In the genomic region with DNA sequence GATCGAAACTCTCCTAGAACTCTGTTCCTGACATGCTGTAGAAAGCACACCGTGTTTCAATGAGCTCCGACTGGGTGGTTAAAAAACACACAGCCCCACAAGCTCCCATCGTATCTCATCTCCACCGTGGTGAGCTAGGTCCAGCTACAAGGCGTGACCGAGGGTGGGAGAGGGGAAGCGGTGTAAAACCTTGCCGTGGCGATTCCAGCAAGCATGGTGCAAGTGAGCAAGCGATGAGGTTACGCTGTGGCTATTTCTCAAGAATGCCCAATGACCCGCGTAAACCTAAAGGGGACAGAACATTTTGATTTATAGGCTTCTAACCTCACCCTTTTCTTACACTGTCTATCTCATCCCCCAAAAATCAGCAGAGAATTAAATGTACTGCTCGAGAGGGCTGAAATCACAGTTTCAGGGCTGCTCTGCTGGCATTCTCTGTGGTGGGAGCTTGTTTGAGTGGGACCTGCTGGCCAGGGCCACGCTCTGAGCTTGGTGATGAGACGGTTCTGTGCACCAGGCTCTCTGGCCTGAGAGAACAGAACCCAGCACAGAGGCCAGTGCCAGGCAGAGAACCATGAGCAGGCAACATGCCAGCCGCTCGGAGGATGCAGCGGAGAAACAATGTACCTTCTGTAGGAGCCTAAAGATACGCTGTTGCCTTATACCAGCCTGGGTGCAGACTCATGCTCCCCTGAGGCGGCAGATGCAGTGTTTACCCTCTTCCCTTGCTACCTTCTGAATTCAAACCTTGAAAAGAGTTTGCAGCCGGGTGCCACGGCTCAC, we compare ENCODE assay signal across 15 cellular contexts. TPM values are rescaled to one million over a fixed set of nuclear protein-coding genes. Genes with fewer than 3 reads are reported as not detected.
DNase-seq lines count a peak whose midpoint lies in the region; ATAC-seq and TF ChIP-seq lines count a peak whose summit lies in the region.
"Had no signal": no experiment of that assay in that cellular context is flagged by ENCODE, and none has a peak within 500 bp of the region (broad histone marks: within the 10 kb centered on the region; RNA-seq: fewer than 3 reads in every experiment).

No MANE protein-coding gene starts in this region.

- peaks cover 38% of the 10 kb centered on the region for H3K4me1 Mint-ChIP-seq in nephron progenitor cell
- H3K4me1 Mint-ChIP-seq: CD8-positive, alpha-beta memory T cell had no signal

- CTCF ChIA-PET in RWPE1 (lab: Yijun Ruan, JAX), result interaction anchor here (0.6 kb wide), 1 partner anchor 720 kb away, joined by 5 read pairs; no protein-coding TSS in a partner anchor

- H3K27ac Mint-ChIP-seq in nephron progenitor cell, result peak overlapping the region; percentile 75
- H3K27ac Mint-ChIP-seq: CD8-positive, alpha-beta memory T cell had no signal

- no peak overlapping the region for H3K4me3 Mint-ChIP-seq in nephron progenitor cell
- H3K4me3 Mint-ChIP-seq: CD8-positive, alpha-beta memory T cell had no signal

- POLR2A ChIA-PET in RWPE1 (lab: Yijun Ruan, JAX; ENCODE audit: low non-redundant PET), result no interaction called here

- TF ChIP-seq CTCF in RWPE1 (conservative IDR thresholded peaks at IDR 0.05; ENCODE audit: low read depth), result no peak
- no peak for TF ChIP-seq CTCF in nephron progenitor cell (IDR thresholded peaks at IDR 0.05)
- no peak for TF ChIP-seq CTCF in omental fat pad (IDR thresholded peaks at IDR 0.05)

- H3K9me3 Mint-ChIP-seq in nephron progenitor cell, result peaks cover 10% of the 10 kb centered on the region
- H3K9me3 Mint-ChIP-seq: CD8-positive, alpha-beta memory T cell had no signal

- DNase-seq in RWPE1 (ENCODE audit: low spot score), result no peak
- DNase-seq in globus pallidus (ENCODE audit: low spot score), result peak; percentile 77
- peak; percentile 32 for DNase-seq in nephron progenitor cell
- no peak for DNase-seq in DMS 273 treated with DMSO at 0.1 percent for 48 hours (lab: John Stamatoyannopoulos, UW)
- DNase-seq in omental fat pad (ENCODE audit: low spot score), result no peak
- no peak for DNase-seq in A172 (ENCODE audit: low spot score)
- no peak for DNase-seq in NCI-H226
- DNase-seq: BE2C; CD8-positive, alpha-beta memory T cell; MG63; NCI-H1105; NCI-H187; NCI-H774 had no signal

- H3K27me3 Mint-ChIP-seq in nephron progenitor cell (ENCODE audit: low read depth, poor library complexity), result peaks cover 7% of the 10 kb centered on the region

- ATAC-seq in omental fat pad (ENCODE audit: low FRiP score), result no peak
- ATAC-seq: Right ventricle myocardium inferior had no signal

- H3K36me3 Mint-ChIP-seq in nephron progenitor cell (ENCODE audit: low read depth), result peaks cover 17% of the 10 kb centered on the region

- H3K27ac ChIP-seq in RWPE1, result peak overlapping the region; percentile 2; the same call in 1 of the 2 replicates
- peak overlapping the region; percentile 36 for H3K27ac ChIP-seq in temporal lobe (ENCODE audit: low read depth, low read length)

RNA-seq across cellular contexts. Expression of a gene that starts 10.2 kb away (rescaled TPM):
- 8.4 TPM for total RNA-seq in temporal lobe
- 100 to 1,000 TPM in 2 of 4 donors, 10 to 100 TPM in 2; 57.7 to 264 (median 96.4) TPM for total RNA-seq in omental fat pad
- 19.7 and 31.4 TPM in 2 replicates for total RNA-seq in A172 (2014; rRNA removed; shearing (Covaris generic))

Comparison
In these comparisons a context has a peak if more than half of its experiments do, and no peak if none do; other contexts are left out.
1. DNase-seq: peak in globus pallidus (single experiment) and nephron progenitor cell (single experiment); none in RWPE1 (single experiment), DMS 273 treated with DMSO at 0.1 percent for 48 hours (single experiment), omental fat pad (single experiment), A172 (single experiment) and NCI-H226 (single experiment).